In genomic region chr2:105934467-105934866, GRCh38 we compare ENCODE assay signal across 1 cellular context.
A peak's percentile ranks its signal among the peaks of the same experiment; 100 is the strongest.
TF ChIP-seq lines count a peak whose summit lies in the region.

No MANE protein-coding gene starts in this region.

TF ChIP-seq in HepG2, 621 proteins besides CTCF, POLR2A, EP300 and RAD21 (continued from another document and continues in another):
- TF ChIP-seq TFAP4 (IDR thresholded peaks at IDR 0.05; ENCODE audit: borderline replicate concordance, low read depth) (peak; percentile 59; the same call in 1 of the 2 replicates), E2F5 (CRISPR knock-in tag; conservative IDR thresholded peaks at IDR 0.05) (no peak), GMEB2 (CRISPR knock-in tag; IDR thresholded peaks at IDR 0.05; ENCODE audit: low read depth) (no peak), ZBTB7A (CRISPR knock-in tag; IDR thresholded peaks at IDR 0.05) (no peak), ZFY (CRISPR knock-in tag; IDR thresholded peaks at IDR 0.05) (peak; percentile 33; the same call in 1 of the 2 replicates), RERE (CRISPR knock-in tag; IDR thresholded peaks at IDR 0.05; ENCODE audit: low read depth) (no peak), ARID5B (CRISPR knock-in tag; IDR thresholded peaks at IDR 0.05) (peak; percentile 82), PRDM10 (CRISPR knock-in tag; IDR thresholded peaks at IDR 0.05; ENCODE audit: low read depth) (no peak), ZNF207 (IDR thresholded peaks at IDR 0.05; ENCODE audit: borderline replicate concordance) (no peak), AHDC1 (CRISPR knock-in tag; IDR thresholded peaks at IDR 0.05; ENCODE audit: borderline replicate concordance) (peak; percentile 59; the same call in 1 of the 2 replicates), STAT5B (CRISPR knock-in tag; IDR thresholded peaks at IDR 0.05) (no peak), GATAD2A (CRISPR knock-in tag; IDR thresholded peaks at IDR 0.05) (peak; percentile 76), ISL2 (CRISPR knock-in tag; IDR thresholded peaks at IDR 0.05) (peak; percentile 64), ZNF3 (CRISPR knock-in tag; IDR thresholded peaks at IDR 0.05) (no peak), MAZ (IDR thresholded peaks at IDR 0.05; ENCODE audit: borderline replicate concordance, low read depth, low read length) (no peak), MAZ (CRISPR knock-in tag; IDR thresholded peaks at IDR 0.05; ENCODE audit: low read depth) (no peak), BCL6 (CRISPR knock-in tag; IDR thresholded peaks at IDR 0.05) (peak; percentile 48; the same call in 1 of the 2 replicates), HOXA3 (CRISPR knock-in tag; IDR thresholded peaks at IDR 0.05) (0 out of 2 replicates have a peak, but pooled peaks have one; percentile 36), ZNF33A (CRISPR knock-in tag; IDR thresholded peaks at IDR 0.05; ENCODE audit: borderline replicate concordance) (no peak), ZNF296 (CRISPR knock-in tag; conservative IDR thresholded peaks at IDR 0.05) (no peak), FOXK1 (CRISPR knock-in tag; IDR thresholded peaks at IDR 0.05; ENCODE audit: borderline replicate concordance, low read depth) (no peak), GTF2F1 (IDR thresholded peaks at IDR 0.05; ENCODE audit: low read length) (no peak), FOXA1 (IDR thresholded peaks at IDR 0.05) (no peak), FOXA1 (CRISPR knock-in tag; IDR thresholded peaks at IDR 0.05) (peak; percentile 85), POGZ (CRISPR knock-in tag; IDR thresholded peaks at IDR 0.05) (peak; percentile 40; the same call in 1 of the 2 replicates), EED (CRISPR knock-in tag; IDR thresholded peaks at IDR 0.05) (no peak), ZNF629 (CRISPR knock-in tag; conservative IDR thresholded peaks at IDR 0.05) (0 out of 2 replicates have a peak, but pooled peaks have one; percentile 17), PHF21A (CRISPR knock-in tag; IDR thresholded peaks at IDR 0.05) (0 out of 2 replicates have a peak, but pooled peaks have one; percentile 24), ZNF337 (CRISPR knock-in tag; IDR thresholded peaks at IDR 0.05; ENCODE audit: borderline replicate concordance, low read depth) (no peak), RFXAP (CRISPR knock-in tag; IDR thresholded peaks at IDR 0.05; ENCODE audit: borderline replicate concordance) (no peak), PAF1 (CRISPR knock-in tag; IDR thresholded peaks at IDR 0.05) (no peak), ZNF841 (CRISPR knock-in tag; IDR thresholded peaks at IDR 0.05; ENCODE audit: borderline replicate concordance) (no peak), ZNF292 (CRISPR knock-in tag; IDR thresholded peaks at IDR 0.05; ENCODE audit: borderline replicate concordance, low read depth) (peak; percentile 43; the same call in 1 of the 2 replicates), FOXA3 (CRISPR knock-in tag; IDR thresholded peaks at IDR 0.05) (peak; percentile 48; the same call in 1 of the 2 replicates), ZBTB25 (CRISPR knock-in tag; IDR thresholded peaks at IDR 0.05) (no peak)
